17 cellular contexts compared by ENCODE assay signal in genomic region chr2:108870069-108870644, GRCh38.
DNase-seq lines count a peak whose midpoint lies in the region; ATAC-seq, FAIRE-seq and TF ChIP-seq lines count a peak whose summit lies in the region.
"Had no signal": no experiment of that assay in that cellular context is flagged by ENCODE, and none has a peak within 500 bp of the region (broad histone marks: within the 10 kb centered on the region; RNA-seq: fewer than 3 reads in every experiment).

No MANE protein-coding gene starts in this region.

- peaks cover 42% of the 10 kb centered on the region for H3K36me3 Mint-ChIP-seq in activated naive CD8-positive, alpha-beta T cell treated with anti-CD3 and anti-CD28 coated beads, Interleukin-2, amount 50 U/mL, for 24 hours (ENCODE audit: low read depth)
- H3K36me3 Mint-ChIP-seq in effector memory CD8-positive, alpha-beta T cell (ENCODE audit: insufficient read depth) = no peaks in the 10 kb centered on the region

- H3K27me3 Mint-ChIP-seq in activated naive CD8-positive, alpha-beta T cell treated with anti-CD3 and anti-CD28 coated beads, Interleukin-2, amount 50 U/mL, for 24 hours = no peaks in the 10 kb centered on the region
- no peaks in the 10 kb centered on the region for H3K27me3 Mint-ChIP-seq in effector memory CD8-positive, alpha-beta T cell
- H3K27me3 Mint-ChIP-seq: CD4-positive, CD25-positive, alpha-beta regulatory T cell had no signal

- no peak overlapping the region for H3K9ac ChIP-seq in SK-N-SH
- no peak overlapping the region for H3K9ac ChIP-seq in Karpas-422 (ENCODE audit: low read length)
- no peak overlapping the region for H3K9ac ChIP-seq in GM12878 (ENCODE audit: control insufficient read depth, insufficient read depth, low read length)
- H3K9ac ChIP-seq: BLaER1 treated with 17β-estradiol and CSF1 and Interleukin-3, amounts not matched to agents 10 nM and 100 nM had no signal

- H3K4me1 ChIP-seq in SK-N-SH (ENCODE audit: control insufficient read depth in 1 of 2, insufficient read depth in 2 of 2, low read depth in 1 of 2, low read length in 1 of 2) = no peaks in the 10 kb centered on the region
- no peaks in the 10 kb centered on the region for H3K4me1 ChIP-seq in Karpas-422 (ENCODE audit: low read length)
- no peaks in the 10 kb centered on the region for H3K4me1 ChIP-seq in GM12878 (ENCODE audit: control insufficient read depth, insufficient read depth, low read length)
- H3K4me1 ChIP-seq: BLaER1 treated with 17β-estradiol and CSF1 and Interleukin-3, amounts not matched to agents 10 nM and 100 nM had no signal

- H3K9me3 Mint-ChIP-seq in activated naive CD8-positive, alpha-beta T cell treated with anti-CD3 and anti-CD28 coated beads, Interleukin-2, amount 50 U/mL, for 24 hours = peaks cover 26% of the 10 kb centered on the region
- H3K9me3 Mint-ChIP-seq in effector memory CD8-positive, alpha-beta T cell = peaks cover 5 to 23% of the 10 kb centered on the region in 2 donors
- H3K9me3 Mint-ChIP-seq: GM23338 had no signal

- CTCF ChIA-PET in SK-N-SH (lab: Yijun Ruan, JAX) (interaction anchor here (3.5 kb wide), 1 partner anchor 14 kb away, joined by 9 read pairs; no protein-coding TSS in a partner anchor), GM12878 (lab: Yijun Ruan, JAX) (interaction anchor here (0.6 kb wide), 1 partner anchor 498 kb away, joined by 3 read pairs; no protein-coding TSS in a partner anchor)

- RAD21 ChIA-PET in GM12878 (lab: Charles Lee; ENCODE audit: unreplicated experiment) = no interaction called here

- no peaks in the 10 kb centered on the region for H3F3A ChIP-seq in SK-N-SH (replicated peaks; ENCODE audit: insufficient read depth)

- ATAC-seq in SK-N-SH treated with all-trans-retinoic acid at 6 μM for 48 hours = no peak
- ATAC-seq in GM12878 = no peak
- no peak for ATAC-seq in activated naive CD8-positive, alpha-beta T cell treated with anti-CD3 and anti-CD28 coated beads, Interleukin-2, amount 50 U/mL, for 24 hours
- no peak for ATAC-seq in effector memory CD8-positive, alpha-beta T cell (replicated peaks)
- ATAC-seq: GM23338 had no signal

- WGBS in SK-N-SH (ENCODE audit: low lambda C conversion rate) = 94% methylated on average over 5 of the region's 5 CpGs
- 94% methylated on average over 5 of the region's 5 CpGs for WGBS in GM12878 (ENCODE audit: insufficient coverage, insufficient replicate concordance, low lambda C conversion rate, missing lambda C conversion rate)

- H3K9me2 ChIP-seq in SK-N-SH (no peaks in the 10 kb centered on the region), Karpas-422 (replicated peaks; ENCODE audit: insufficient read depth, low read length) (no peaks in the 10 kb centered on the region)

- no peak overlapping the region for H3K4me2 ChIP-seq in SK-N-SH
- no peak overlapping the region for H3K4me2 ChIP-seq in Karpas-422 (ENCODE audit: low read depth, low read length, poor library complexity, severe bottlenecking)
- H3K4me2 ChIP-seq in GM12878 (ENCODE audit: control insufficient read depth, insufficient read depth) = no peak overlapping the region
- H3K4me2 ChIP-seq: BLaER1 treated with 17β-estradiol and CSF1 and Interleukin-3, amounts not matched to agents 10 nM and 100 nM; GM23338 had no signal

- in situ Hi-C loops in GM12878 (cut with MboI) = no loop called here

- TF ChIP-seq RAD21 in SK-N-SH (IDR thresholded peaks at IDR 0.05; ENCODE audit: low read length) = no peak
- TF ChIP-seq RAD21 in GM12878 (IDR thresholded peaks at IDR 0.05; ENCODE audit: insufficient read depth, low read depth, low read length) = no peak

- H3K4me3 ChIP-seq in SK-N-SH (ENCODE audit: low read depth in 2 of 2, low read length in 1 of 2) (no peak overlapping the region), Karpas-422 (ENCODE audit: low read length) (no peak overlapping the region), GM12878 (no peak overlapping the region), dorsolateral prefrontal cortex (no peak overlapping the region)
- H3K4me3 ChIP-seq: BLaER1 treated with 17β-estradiol and CSF1 and Interleukin-3, amounts not matched to agents 10 nM and 100 nM; GM23338 had no signal

- DNase-seq in SK-N-SH = no peak
- DNase-seq in Karpas-422 = peak; percentile 50
- DNase-seq in GM12878 (ENCODE audit: low read depth, low spot score) = no peak
- peak; percentile 6 for DNase-seq in myocyte (ENCODE audit: low read depth)
- DNase-seq in activated naive CD8-positive, alpha-beta T cell treated with anti-CD3 and anti-CD28 coated beads, Interleukin-2, amount 50 U/mL, for 24 hours = no peak
- no peak for DNase-seq in effector memory CD8-positive, alpha-beta T cell
- DNase-seq in dorsolateral prefrontal cortex = no peak
- DNase-seq: ACHN, Calu3, DND-41, GDM1, H7 had no signal

- H3K4me3 Mint-ChIP-seq in activated naive CD8-positive, alpha-beta T cell treated with anti-CD3 and anti-CD28 coated beads, Interleukin-2, amount 50 U/mL, for 24 hours = no peak overlapping the region
- no peak overlapping the region for H3K4me3 Mint-ChIP-seq in effector memory CD8-positive, alpha-beta T cell
- H3K4me3 Mint-ChIP-seq: CD4-positive, CD25-positive, alpha-beta regulatory T cell; GM23338; IgD-negative memory B cell had no signal

- H3K9me3 ChIP-seq in SK-N-SH = 0 out of 2 replicates have a peak, but pooled peaks cover 11% of the 10 kb centered on the region
- peaks cover 21% of the 10 kb centered on the region for H3K9me3 ChIP-seq in Karpas-422 (ENCODE audit: low read length)
- H3K9me3 ChIP-seq in GM12878 (replicated peaks; ENCODE audit: control insufficient read depth, insufficient read depth, low read length) = peaks cover 4% of the 10 kb centered on the region; the same call in 2 of the 3 replicates

- H3K79me2 ChIP-seq in SK-N-SH (ENCODE audit: insufficient read depth) (no peaks in the 10 kb centered on the region), Karpas-422 (ENCODE audit: low read length) (no peaks in the 10 kb centered on the region), GM12878 (ENCODE audit: control insufficient read depth, insufficient read depth, low read length) (no peaks in the 10 kb centered on the region)

- H2AFZ ChIP-seq in SK-N-SH (ENCODE audit: low read depth) (no peak overlapping the region), Karpas-422 (ENCODE audit: low read length) (no peak overlapping the region), GM12878 (ENCODE audit: control insufficient read depth, low read depth, low read length) (no peak overlapping the region)
- H2AFZ ChIP-seq: GM23338 had no signal

- TF ChIP-seq EP300 in SK-N-SH (IDR thresholded peaks at IDR 0.05; ENCODE audit: borderline replicate concordance in 1 of 2, low read depth in 1 of 2, low read length in 1 of 2) (no peak), GM12878 (IDR thresholded peaks at IDR 0.05; ENCODE audit: borderline replicate concordance in 1 of 2, control insufficient read depth in 1 of 2, low read depth in 2 of 2, low read length in 2 of 2) (no peak)

- SMC1A ChIA-PET in GM12878 (lab: Charles Lee; ENCODE audit: uncharacterized antibody, unreplicated experiment) = no interaction called here

- TF ChIP-seq CTCF in SK-N-SH (IDR thresholded peaks at IDR 0.05) (no peak), GM12878 (IDR thresholded peaks at IDR 0.05 in 2 of 3, conservative IDR thresholded peaks at IDR 0.05 in 1 of 3; ENCODE audit: control insufficient read depth in 2 of 3, extremely low read depth in 1 of 3, insufficient read depth in 1 of 3, low read depth in 3 of 3, low read length in 3 of 3) (no peak), dorsolateral prefrontal cortex (IDR thresholded peaks at IDR 0.05 in 54 of 56, conservative IDR thresholded peaks at IDR 0.05 in 2 of 56; ENCODE audit: low read depth in 1 of 56, partially characterized antibody in 56 of 56) (no peak)

- H3K36me3 ChIP-seq in SK-N-SH (replicated peaks in 1 of 2; ENCODE audit: control insufficient read depth in 1 of 2, insufficient read depth in 2 of 2, low read length in 1 of 2) (peaks cover 9 to 20% of the 10 kb centered on the region in 2 experiments), Karpas-422 (ENCODE audit: insufficient read depth, low read length) (peaks cover 81% of the 10 kb centered on the region), GM12878 (ENCODE audit: control insufficient read depth in 2 of 2, insufficient read depth in 2 of 2, low read length in 1 of 2) (peaks cover 3 to 5% of the 10 kb centered on the region in 2 experiments; a peak in 1 of 4 replicates)

- POLR2A ChIA-PET in SK-N-SH (lab: Yijun Ruan, JAX) (no interaction called here), GM12878 (lab: Charles Lee) (no interaction called here)

- no peaks in the 10 kb centered on the region for H4K20me1 ChIP-seq in SK-N-SH (ENCODE audit: insufficient read depth)
- H4K20me1 ChIP-seq in Karpas-422 (ENCODE audit: insufficient read depth, low read depth, low read length) = no peaks in the 10 kb centered on the region
- no peaks in the 10 kb centered on the region for H4K20me1 ChIP-seq in GM12878 (ENCODE audit: control insufficient read depth, insufficient read depth)
- H4K20me1 ChIP-seq: BLaER1 treated with 17β-estradiol and CSF1 and Interleukin-3, amounts not matched to agents 10 nM and 100 nM had no signal

- no peaks in the 10 kb centered on the region for H3K4me1 Mint-ChIP-seq in activated naive CD8-positive, alpha-beta T cell treated with anti-CD3 and anti-CD28 coated beads, Interleukin-2, amount 50 U/mL, for 24 hours
- H3K4me1 Mint-ChIP-seq in effector memory CD8-positive, alpha-beta T cell (ENCODE audit: low read depth in 2 of 2) = no peaks in the 10 kb centered on the region
- H3K4me1 Mint-ChIP-seq: IgD-negative memory B cell had no signal

- no peak for FAIRE-seq in GM12878 (lab: Jason Lieb, UNC)

- no TSS peak for BruUV-seq in GM12878 (replicated peaks; lab: Mats Ljungman, UMichigan)

- intact Hi-C loops in GM12878 (cut with micrococcal nuclease; ENCODE audit: unreplicated experiment) = no loop called here
- intact Hi-C loops in dorsolateral prefrontal cortex (cut with DNase I) = no loop called here

- H3K27ac ChIP-seq in SK-N-SH (ENCODE audit: low read depth in 2 of 2, low read length in 1 of 2) (no peak overlapping the region), Karpas-422 (ENCODE audit: low read length) (no peak overlapping the region), GM12878 (ENCODE audit: control insufficient read depth, insufficient read depth) (no peak overlapping the region), dorsolateral prefrontal cortex (no peak overlapping the region)
- H3K27ac ChIP-seq: BLaER1 treated with 17β-estradiol and CSF1 and Interleukin-3, amounts not matched to agents 10 nM and 100 nM had no signal

- no peak overlapping the region for H3K27ac Mint-ChIP-seq in activated naive CD8-positive, alpha-beta T cell treated with anti-CD3 and anti-CD28 coated beads, Interleukin-2, amount 50 U/mL, for 24 hours
- no peak overlapping the region for H3K27ac Mint-ChIP-seq in effector memory CD8-positive, alpha-beta T cell
- H3K27ac Mint-ChIP-seq: CD4-positive, CD25-positive, alpha-beta regulatory T cell; GM23338; IgD-negative memory B cell had no signal

- no peak for TF ChIP-seq POLR2A in GM12878 (IDR thresholded peaks at IDR 0.05; ENCODE audit: low read depth, low read length)

- H3K27me3 ChIP-seq in SK-N-SH (ENCODE audit: insufficient read depth) (no peaks in the 10 kb centered on the region), Karpas-422 (ENCODE audit: low read length) (no peaks in the 10 kb centered on the region), GM12878 (replicated peaks in 1 of 2; ENCODE audit: control insufficient read depth in 2 of 2, insufficient read depth in 2 of 2, low read length in 1 of 2) (no peaks in the 10 kb centered on the region), dorsolateral prefrontal cortex (no peaks in the 10 kb centered on the region)
- H3K27me3 ChIP-seq: BLaER1 treated with 17β-estradiol and CSF1 and Interleukin-3, amounts not matched to agents 10 nM and 100 nM had no signal

Comparison
In these comparisons a context has a peak if more than half of its experiments do, and no peak if none do; other contexts are left out.
1. DNase-seq: peak in Karpas-422 (single experiment) and myocyte (single experiment); none in SK-N-SH (single experiment), GM12878 (single experiment), activated naive CD8-positive, alpha-beta T cell treated with anti-CD3 and anti-CD28 coated beads, Interleukin-2, amount 50 U/mL, for 24 hours (single experiment), effector memory CD8-positive, alpha-beta T cell (0 of 3) and dorsolateral prefrontal cortex (0 of 10).